Comparison of ENCODE assay signal across 1 cellular context in the genomic region with DNA sequence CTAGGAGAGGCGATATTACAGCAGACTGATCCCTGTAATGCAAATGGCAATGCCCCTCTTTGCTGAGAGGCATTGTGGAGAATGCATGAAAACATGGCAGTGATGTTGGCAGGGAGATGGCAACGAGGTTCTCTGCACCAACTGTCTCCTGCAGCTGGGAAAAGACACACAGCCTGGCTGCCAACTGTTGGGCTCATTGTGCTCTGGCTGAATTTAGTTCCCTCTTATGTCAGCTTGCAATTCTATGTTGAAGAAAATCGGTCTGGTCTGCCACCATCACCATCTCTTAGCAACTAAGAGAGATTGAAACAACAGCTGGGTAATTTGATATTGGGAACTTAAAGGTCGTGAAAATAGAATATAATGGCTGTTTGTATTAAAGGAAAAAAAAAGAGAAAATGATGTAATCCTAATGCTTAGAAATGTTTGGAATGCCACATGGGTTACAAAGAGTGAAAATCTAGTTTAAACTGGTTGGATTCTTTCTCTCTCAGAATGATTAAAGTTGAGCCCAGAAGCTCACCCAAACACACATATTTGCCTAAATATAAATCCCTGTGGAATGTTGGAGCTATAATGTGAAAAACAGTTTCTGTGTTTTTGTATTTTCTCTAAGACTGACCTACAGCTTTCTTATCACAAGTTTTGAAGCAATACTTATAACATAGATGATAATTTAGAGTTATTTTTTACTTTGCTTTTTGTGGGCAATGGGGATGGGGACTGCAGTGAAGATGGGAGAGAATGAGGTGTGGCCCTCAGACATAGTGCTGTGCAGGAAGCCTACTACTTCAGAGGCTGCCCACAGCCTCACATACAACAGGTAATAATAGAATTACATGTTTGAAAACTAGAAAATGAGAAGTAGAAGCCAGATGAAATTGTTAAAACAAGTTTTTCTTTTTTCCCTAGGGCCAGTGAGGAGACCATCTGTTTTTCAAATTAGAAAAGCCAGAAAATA.
TF ChIP-seq lines count a peak whose summit lies in the region.

No MANE protein-coding gene starts in this region.

TF ChIP-seq in GM23338, 12 proteins besides CTCF, POLR2A, EP300 and RAD21 (continued from another document):
- TF ChIP-seq, protein P1, sequence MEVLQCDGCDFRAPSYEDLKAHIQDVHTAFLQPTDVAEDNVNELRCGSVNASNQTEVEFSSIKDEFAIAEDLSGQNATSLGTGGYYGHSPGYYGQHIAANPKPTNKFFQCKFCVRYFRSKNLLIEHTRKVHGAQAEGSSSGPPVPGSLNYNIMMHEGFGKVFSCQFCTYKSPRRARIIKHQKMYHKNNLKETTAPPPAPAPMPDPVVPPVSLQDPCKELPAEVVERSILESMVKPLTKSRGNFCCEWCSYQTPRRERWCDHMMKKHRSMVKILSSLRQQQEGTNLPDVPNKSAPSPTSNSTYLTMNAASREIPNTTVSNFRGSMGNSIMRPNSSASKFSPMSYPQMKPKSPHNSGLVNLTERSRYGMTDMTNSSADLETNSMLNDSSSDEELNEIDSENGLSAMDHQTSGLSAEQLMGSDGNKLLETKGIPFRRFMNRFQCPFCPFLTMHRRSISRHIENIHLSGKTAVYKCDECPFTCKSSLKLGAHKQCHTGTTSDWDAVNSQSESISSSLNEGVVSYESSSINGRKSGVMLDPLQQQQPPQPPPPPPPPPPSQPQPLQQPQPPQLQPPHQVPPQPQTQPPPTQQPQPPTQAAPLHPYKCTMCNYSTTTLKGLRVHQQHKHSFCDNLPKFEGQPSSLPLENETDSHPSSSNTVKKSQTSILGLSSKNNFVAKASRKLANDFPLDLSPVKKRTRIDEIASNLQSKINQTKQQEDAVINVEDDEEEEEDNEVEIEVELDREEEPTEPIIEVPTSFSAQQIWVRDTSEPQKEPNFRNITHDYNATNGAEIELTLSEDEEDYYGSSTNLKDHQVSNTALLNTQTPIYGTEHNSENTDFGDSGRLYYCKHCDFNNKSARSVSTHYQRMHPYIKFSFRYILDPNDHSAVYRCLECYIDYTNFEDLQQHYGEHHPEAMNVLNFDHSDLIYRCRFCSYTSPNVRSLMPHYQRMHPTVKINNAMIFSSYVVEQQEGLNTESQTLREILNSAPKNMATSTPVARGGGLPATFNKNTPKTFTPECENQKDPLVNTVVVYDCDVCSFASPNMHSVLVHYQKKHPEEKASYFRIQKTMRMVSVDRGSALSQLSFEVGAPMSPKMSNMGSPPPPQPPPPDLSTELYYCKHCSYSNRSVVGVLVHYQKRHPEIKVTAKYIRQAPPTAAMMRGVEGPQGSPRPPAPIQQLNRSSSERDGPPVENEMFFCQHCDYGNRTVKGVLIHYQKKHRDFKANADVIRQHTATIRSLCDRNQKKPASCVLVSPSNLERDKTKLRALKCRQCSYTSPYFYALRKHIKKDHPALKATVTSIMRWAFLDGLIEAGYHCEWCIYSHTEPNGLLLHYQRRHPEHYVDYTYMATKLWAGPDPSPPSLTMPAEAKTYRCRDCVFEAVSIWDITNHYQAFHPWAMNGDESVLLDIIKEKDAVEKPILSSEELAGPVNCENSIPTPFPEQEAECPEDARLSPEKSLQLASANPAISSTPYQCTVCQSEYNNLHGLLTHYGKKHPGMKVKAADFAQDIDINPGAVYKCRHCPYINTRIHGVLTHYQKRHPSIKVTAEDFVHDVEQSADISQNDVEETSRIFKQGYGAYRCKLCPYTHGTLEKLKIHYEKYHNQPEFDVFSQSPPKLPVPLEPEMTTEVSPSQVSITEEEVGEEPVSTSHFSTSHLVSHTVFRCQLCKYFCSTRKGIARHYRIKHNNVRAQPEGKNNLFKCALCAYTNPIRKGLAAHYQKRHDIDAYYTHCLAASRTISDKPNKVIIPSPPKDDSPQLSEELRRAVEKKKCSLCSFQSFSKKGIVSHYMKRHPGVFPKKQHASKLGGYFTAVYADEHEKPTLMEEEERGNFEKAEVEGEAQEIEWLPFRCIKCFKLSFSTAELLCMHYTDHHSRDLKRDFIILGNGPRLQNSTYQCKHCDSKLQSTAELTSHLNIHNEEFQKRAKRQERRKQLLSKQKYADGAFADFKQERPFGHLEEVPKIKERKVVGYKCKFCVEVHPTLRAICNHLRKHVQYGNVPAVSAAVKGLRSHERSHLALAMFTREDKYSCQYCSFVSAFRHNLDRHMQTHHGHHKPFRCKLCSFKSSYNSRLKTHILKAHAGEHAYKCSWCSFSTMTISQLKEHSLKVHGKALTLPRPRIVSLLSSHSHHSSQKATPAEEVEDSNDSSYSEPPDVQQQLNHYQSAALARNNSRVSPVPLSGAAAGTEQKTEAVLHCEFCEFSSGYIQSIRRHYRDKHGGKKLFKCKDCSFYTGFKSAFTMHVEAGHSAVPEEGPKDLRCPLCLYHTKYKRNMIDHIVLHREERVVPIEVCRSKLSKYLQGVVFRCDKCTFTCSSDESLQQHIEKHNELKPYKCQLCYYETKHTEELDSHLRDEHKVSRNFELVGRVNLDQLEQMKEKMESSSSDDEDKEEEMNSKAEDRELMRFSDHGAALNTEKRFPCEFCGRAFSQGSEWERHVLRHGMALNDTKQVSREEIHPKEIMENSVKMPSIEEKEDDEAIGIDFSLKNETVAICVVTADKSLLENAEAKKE (CRISPR knock-in tag; IDR thresholded peaks at IDR 0.05): no peak
- no peak for TF ChIP-seq ZNF114 (CRISPR knock-in tag; IDR thresholded peaks at IDR 0.05)
- no peak for TF ChIP-seq REST (IDR thresholded peaks at IDR 0.05; ENCODE audit: unreplicated experiment)
